In the genomic region with DNA sequence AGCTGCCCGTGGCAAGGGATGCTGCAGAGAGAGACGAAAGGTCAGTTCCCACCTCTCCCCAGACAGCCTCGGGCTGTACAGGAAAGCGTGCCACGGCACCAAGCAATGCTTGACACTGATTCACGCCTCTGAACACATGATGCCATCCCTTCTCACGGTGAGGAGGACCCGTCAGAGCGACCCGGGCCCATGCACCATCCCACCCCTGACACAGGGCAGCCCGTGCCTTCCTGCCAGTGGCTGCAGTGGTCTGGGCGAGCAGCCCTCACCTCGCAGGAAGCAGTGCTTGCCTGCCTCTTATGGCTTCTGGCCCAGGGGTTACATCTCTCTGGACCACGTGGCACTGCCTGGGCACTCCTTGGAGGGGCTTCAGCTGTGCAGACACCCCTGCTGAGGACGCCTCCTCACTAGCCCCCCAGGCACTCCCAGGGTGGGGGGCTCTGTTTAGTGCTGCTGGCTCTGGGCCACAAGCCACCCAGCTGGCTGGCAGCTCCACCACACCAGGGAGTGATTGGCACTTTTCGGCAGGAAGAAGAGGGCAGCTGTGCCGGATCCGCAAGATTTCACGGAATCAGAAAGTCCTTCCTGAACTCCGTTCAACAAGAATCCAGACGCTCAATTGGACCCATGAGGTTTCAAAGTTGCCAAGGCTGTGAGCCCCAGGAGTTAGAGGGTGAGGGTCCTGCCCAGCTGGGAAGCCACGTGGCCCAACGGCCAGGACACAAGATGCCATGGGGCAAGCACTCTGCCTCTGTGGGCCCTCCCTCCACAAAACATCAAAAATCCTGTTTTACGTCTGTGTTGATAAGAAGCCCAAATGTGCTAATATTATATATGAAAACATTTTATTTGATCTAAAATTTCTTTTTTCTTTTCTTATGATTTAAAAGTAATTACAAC, we compare ENCODE assay signal across 2 cellular contexts.
TF ChIP-seq lines count a peak whose summit lies in the region.

No MANE protein-coding gene starts in this region.

TF ChIP-seq in IMR-90, 13 proteins besides CTCF, POLR2A, EP300 and RAD21:
- TF ChIP-seq CEBPB (IDR thresholded peaks at IDR 0.05; ENCODE audit: low read depth, low read length) (no peak), SMC3 (IDR thresholded peaks at IDR 0.05; ENCODE audit: low read depth, low read length) (no peak)
- TF ChIP-seq, protein P1, sequence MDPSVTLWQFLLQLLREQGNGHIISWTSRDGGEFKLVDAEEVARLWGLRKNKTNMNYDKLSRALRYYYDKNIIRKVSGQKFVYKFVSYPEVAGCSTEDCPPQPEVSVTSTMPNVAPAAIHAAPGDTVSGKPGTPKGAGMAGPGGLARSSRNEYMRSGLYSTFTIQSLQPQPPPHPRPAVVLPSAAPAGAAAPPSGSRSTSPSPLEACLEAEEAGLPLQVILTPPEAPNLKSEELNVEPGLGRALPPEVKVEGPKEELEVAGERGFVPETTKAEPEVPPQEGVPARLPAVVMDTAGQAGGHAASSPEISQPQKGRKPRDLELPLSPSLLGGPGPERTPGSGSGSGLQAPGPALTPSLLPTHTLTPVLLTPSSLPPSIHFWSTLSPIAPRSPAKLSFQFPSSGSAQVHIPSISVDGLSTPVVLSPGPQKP (IDR thresholded peaks at IDR 0.05; ENCODE audit: borderline replicate concordance, low read depth, low read length) = no peak
- TF ChIP-seq, protein P2, sequence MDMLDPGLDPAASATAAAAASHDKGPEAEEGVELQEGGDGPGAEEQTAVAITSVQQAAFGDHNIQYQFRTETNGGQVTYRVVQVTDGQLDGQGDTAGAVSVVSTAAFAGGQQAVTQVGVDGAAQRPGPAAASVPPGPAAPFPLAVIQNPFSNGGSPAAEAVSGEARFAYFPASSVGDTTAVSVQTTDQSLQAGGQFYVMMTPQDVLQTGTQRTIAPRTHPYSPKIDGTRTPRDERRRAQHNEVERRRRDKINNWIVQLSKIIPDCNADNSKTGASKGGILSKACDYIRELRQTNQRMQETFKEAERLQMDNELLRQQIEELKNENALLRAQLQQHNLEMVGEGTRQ (IDR thresholded peaks at IDR 0.05; ENCODE audit: low read depth, low read length) = no peak

TF ChIP-seq in HepG2, 621 proteins besides CTCF, POLR2A, EP300 and RAD21:
- TF ChIP-seq ELF1 (CRISPR knock-in tag; IDR thresholded peaks at IDR 0.05) = no peak
- TF ChIP-seq, protein P3, sequence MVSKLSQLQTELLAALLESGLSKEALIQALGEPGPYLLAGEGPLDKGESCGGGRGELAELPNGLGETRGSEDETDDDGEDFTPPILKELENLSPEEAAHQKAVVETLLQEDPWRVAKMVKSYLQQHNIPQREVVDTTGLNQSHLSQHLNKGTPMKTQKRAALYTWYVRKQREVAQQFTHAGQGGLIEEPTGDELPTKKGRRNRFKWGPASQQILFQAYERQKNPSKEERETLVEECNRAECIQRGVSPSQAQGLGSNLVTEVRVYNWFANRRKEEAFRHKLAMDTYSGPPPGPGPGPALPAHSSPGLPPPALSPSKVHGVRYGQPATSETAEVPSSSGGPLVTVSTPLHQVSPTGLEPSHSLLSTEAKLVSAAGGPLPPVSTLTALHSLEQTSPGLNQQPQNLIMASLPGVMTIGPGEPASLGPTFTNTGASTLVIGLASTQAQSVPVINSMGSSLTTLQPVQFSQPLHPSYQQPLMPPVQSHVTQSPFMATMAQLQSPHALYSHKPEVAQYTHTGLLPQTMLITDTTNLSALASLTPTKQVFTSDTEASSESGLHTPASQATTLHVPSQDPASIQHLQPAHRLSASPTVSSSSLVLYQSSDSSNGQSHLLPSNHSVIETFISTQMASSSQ (IDR thresholded peaks at IDR 0.05; ENCODE audit: low read depth) = no peak
- TF ChIP-seq, protein P3 (CRISPR knock-in tag; IDR thresholded peaks at IDR 0.05; ENCODE audit: borderline replicate concordance) = no peak
- no peak for TF ChIP-seq ZFP62 (CRISPR knock-in tag; IDR thresholded peaks at IDR 0.05)
- TF ChIP-seq, protein P4, sequence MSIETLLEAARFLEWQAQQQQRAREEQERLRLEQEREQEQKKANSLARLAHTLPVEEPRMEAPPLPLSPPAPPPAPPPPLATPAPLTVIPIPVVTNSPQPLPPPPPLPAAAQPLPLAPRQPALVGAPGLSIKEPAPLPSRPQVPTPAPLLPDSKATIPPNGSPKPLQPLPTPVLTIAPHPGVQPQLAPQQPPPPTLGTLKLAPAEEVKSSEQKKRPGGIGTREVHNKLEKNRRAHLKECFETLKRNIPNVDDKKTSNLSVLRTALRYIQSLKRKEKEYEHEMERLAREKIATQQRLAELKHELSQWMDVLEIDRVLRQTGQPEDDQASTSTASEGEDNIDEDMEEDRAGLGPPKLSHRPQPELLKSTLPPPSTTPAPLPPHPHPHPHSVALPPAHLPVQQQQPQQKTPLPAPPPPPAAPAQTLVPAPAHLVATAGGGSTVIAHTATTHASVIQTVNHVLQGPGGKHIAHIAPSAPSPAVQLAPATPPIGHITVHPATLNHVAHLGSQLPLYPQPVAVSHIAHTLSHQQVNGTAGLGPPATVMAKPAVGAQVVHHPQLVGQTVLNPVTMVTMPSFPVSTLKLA (IDR thresholded peaks at IDR 0.05) = peak; percentile 79
- TF ChIP-seq, protein P5, sequence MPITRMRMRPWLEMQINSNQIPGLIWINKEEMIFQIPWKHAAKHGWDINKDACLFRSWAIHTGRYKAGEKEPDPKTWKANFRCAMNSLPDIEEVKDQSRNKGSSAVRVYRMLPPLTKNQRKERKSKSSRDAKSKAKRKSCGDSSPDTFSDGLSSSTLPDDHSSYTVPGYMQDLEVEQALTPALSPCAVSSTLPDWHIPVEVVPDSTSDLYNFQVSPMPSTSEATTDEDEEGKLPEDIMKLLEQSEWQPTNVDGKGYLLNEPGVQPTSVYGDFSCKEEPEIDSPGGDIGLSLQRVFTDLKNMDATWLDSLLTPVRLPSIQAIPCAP (CRISPR knock-in tag; IDR thresholded peaks at IDR 0.05; ENCODE audit: low read depth) = no peak
- TF ChIP-seq CHCHD3 (CRISPR knock-in tag; IDR thresholded peaks at IDR 0.05) = no peak
TF ChIP-seq in HepG2: peak in this region for 1.
